ENCODE assay signal across 17 cellular contexts in the genomic region with DNA sequence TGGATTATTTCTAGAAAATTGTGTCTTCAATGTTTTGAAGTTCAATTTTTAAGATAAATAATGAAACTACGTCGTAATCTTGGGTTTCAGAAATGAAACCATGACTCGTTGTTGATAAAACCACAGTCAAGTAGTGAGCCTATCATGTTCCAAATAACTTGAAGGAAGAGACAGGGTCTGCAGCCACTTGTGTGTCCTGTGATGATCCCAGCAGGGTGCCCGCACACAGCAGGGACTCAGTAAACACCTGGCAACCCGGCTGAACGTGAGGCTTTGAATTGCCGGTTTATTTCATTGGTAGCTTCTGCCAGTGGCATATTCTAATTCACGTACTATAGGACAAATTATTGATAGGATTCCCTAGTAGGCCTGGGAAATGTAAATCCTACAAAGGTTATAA.
"Had no signal": no experiment of that assay in that cellular context is flagged by ENCODE, and none has a peak within 500 bp of the region (broad histone marks: within the 10 kb centered on the region; RNA-seq: fewer than 3 reads in every experiment).

No MANE protein-coding gene starts in this region.

- ATAC-seq: activated T-cell treated with anti-CD3 and anti-CD28 coated beads, Interleukin-2, amount 50 U/mL, for 72 hours; esophagus mucosa; left colon; upper lobe of right lung had no signal

- H3K27ac Mint-ChIP-seq: activated CD4-positive, alpha-beta T cell treated with anti-CD3 and anti-CD28 coated beads, Interleukin-2, amount 10 ng/mL, durations not matched to agents 24 days and 14 days; activated naive CD8-positive, alpha-beta T cell; activated T-cell treated with anti-CD3 and anti-CD28 coated beads, Interleukin-2, amount 50 U/mL, for 72 hours; naive B cell had no signal

- H3K27ac ChIP-seq: ovary, stomach, thoracic aorta, upper lobe of right lung had no signal

- H3K36me3 ChIP-seq: ovary, stomach, thoracic aorta, upper lobe of right lung had no signal

- H3K4me1 ChIP-seq: stomach, upper lobe of right lung had no signal

- H3K4me3 Mint-ChIP-seq: activated CD4-positive, alpha-beta T cell treated with anti-CD3 and anti-CD28 coated beads, Interleukin-2, amount 10 ng/mL, durations not matched to agents 24 days and 14 days; activated naive CD8-positive, alpha-beta T cell; activated T-cell treated with anti-CD3 and anti-CD28 coated beads, Interleukin-2, amount 50 U/mL, for 72 hours; naive B cell had no signal

- H3K27me3 ChIP-seq: ovary, stomach, upper lobe of right lung had no signal

- H3K27me3 Mint-ChIP-seq: activated CD4-positive, alpha-beta T cell treated with anti-CD3 and anti-CD28 coated beads, Interleukin-2, amount 10 ng/mL, durations not matched to agents 24 days and 14 days; activated naive CD8-positive, alpha-beta T cell had no signal

- H3K9me3 ChIP-seq: ovary, thoracic aorta had no signal

- H3K36me3 Mint-ChIP-seq: activated naive CD8-positive, alpha-beta T cell; naive B cell had no signal

- DNase-seq: activated CD4-positive, alpha-beta T cell treated with anti-CD3 and anti-CD28 coated beads, Interleukin-2, amount 10 ng/mL, durations not matched to agents 24 days and 14 days; activated CD4-positive, CD25-positive, alpha-beta regulatory T cell; activated CD8-positive, alpha-beta memory T cell treated with anti-CD3 and anti-CD28 coated beads, Interleukin-2, amount 50 U/mL, for 48 hours; activated gamma-delta T cell; activated T-cell treated with anti-CD3 and anti-CD28 coated beads, Interleukin-2, amount 50 U/mL, for 72 hours; amniotic stem cell; caudate nucleus; left colon; naive B cell; ovary; stimulated activated CD4-positive, alpha-beta T cell treated with anti-CD3 and anti-CD28 coated beads, Interleukin-12 subunit alpha, Interleukin-12 subunit beta, amount 100 ng/mL, for 4 hours; stimulated activated CD4-positive, alpha-beta T cell treated with anti-CD3 and anti-CD28 coated beads, Interleukin-2, amount 100 ng/mL, for 24 hours; stomach; upper lobe of right lung had no signal

- H3K4me1 Mint-ChIP-seq: activated CD4-positive, alpha-beta T cell treated with anti-CD3 and anti-CD28 coated beads, Interleukin-2, amount 10 ng/mL, durations not matched to agents 24 days and 14 days had no signal

- H3K4me3 ChIP-seq: ovary, stomach, thoracic aorta, upper lobe of right lung had no signal
